Comparison of ENCODE assay signal across 12 cellular contexts in genomic region chr3:192899540-192899982, GRCh38. TPM values are rescaled to one million over a fixed set of nuclear protein-coding genes. Genes with fewer than 3 reads are reported as not detected.
DNase-seq lines count a peak whose midpoint lies in the region; ATAC-seq and TF ChIP-seq lines count a peak whose summit lies in the region.
"Had no signal": no experiment of that assay in that cellular context is flagged by ENCODE, and none has a peak within 500 bp of the region (broad histone marks: within the 10 kb centered on the region; RNA-seq: fewer than 3 reads in every experiment).

No MANE protein-coding gene starts in this region.

- H3K27ac ChIP-seq in GM23248: peak overlapping the region; percentile 79
- H3K27ac ChIP-seq in thyroid gland: no peak overlapping the region
- H3K27ac ChIP-seq in psoas muscle: no peak overlapping the region
- H3K27ac ChIP-seq: right lobe of liver had no signal

- 9 to 21% methylated on average over 3 of the region's 3 CpGs for WGBS in GM23248 (ENCODE audit: low coverage in 1 of 2, low lambda C conversion rate in 2 of 2, missing lambda C conversion rate in 2 of 2), 2 experiments
- 76 to 79% methylated on average over 3 of the region's 3 CpGs for WGBS in thyroid gland, 2 donors
- WGBS in psoas muscle, 3 donors: 70 to 80% (median 76%) methylated on average over 3 of the region's 3 CpGs

- H3K27me3 ChIP-seq in GM23248 (replicated peaks; ENCODE audit: insufficient read depth): no peaks in the 10 kb centered on the region
- no peaks in the 10 kb centered on the region for H3K27me3 ChIP-seq in thyroid gland
- H3K27me3 ChIP-seq in psoas muscle (ENCODE audit: insufficient read depth in 3 of 3, low read length in 2 of 3): no peaks in the 10 kb centered on the region
- H3K27me3 ChIP-seq: right lobe of liver had no signal

- peak; percentile 96 for DNase-seq in AG10803 (ENCODE audit: low read depth)
- DNase-seq in GM23248: peak; percentile 89
- DNase-seq in T1000 (lab: John Stamatoyannopoulos, UW): peak; percentile 54
- peak; percentile 82 to 90 for DNase-seq in foreskin fibroblast
- DNase-seq in globus pallidus (ENCODE audit: low spot score): no peak
- no peak for DNase-seq in thyroid gland
- no peak for DNase-seq in psoas muscle
- no peak for DNase-seq in foreskin melanocyte
- DNase-seq: cortex of kidney, GDM1, right lobe of liver had no signal

- TF ChIP-seq CTCF in AG10803 (conservative IDR thresholded peaks at IDR 0.05; ENCODE audit: low read length) (no peak), foreskin fibroblast (IDR thresholded peaks at IDR 0.05; ENCODE audit: low read depth, low read length) (no peak), thyroid gland (IDR thresholded peaks at IDR 0.05) (no peak), psoas muscle (IDR thresholded peaks at IDR 0.05) (no peak)

- H3K4me3 ChIP-seq in AG10803 (ENCODE audit: low read length) (no peak overlapping the region), GM23248 (no peak overlapping the region), foreskin fibroblast (ENCODE audit: low read depth in 1 of 2, low read length in 2 of 2) (no peak overlapping the region), thyroid gland (replicated peaks in 1 of 3) (no peak overlapping the region), psoas muscle (no peak overlapping the region)
- H3K4me3 ChIP-seq: right lobe of liver had no signal

- in situ Hi-C loops in GM23248 (cut with MboI): no loop called here

- H3K4me1 ChIP-seq in GM23248 (ENCODE audit: insufficient read depth) (peaks cover 38% of the 10 kb centered on the region), thyroid gland (no peaks in the 10 kb centered on the region), psoas muscle (no peaks in the 10 kb centered on the region)
- H3K4me1 ChIP-seq: right lobe of liver had no signal

- H3K9ac ChIP-seq in GM23248: peak overlapping the region; percentile 20; the same call in 1 of the 2 replicates

- intact Hi-C loops in thyroid gland (cut with DNase I): no loop called here
- intact Hi-C loops in psoas muscle (cut with DNase I): no loop called here

- no peak overlapping the region for H2AFZ ChIP-seq in GM23248

- H3K9me3 ChIP-seq in GM23248 (ENCODE audit: low read depth) (no peaks in the 10 kb centered on the region), thyroid gland (no peaks in the 10 kb centered on the region), psoas muscle (peaks cover 5% of the 10 kb centered on the region)
- H3K9me3 ChIP-seq: right lobe of liver had no signal

- TF ChIP-seq POLR2A in thyroid gland (IDR thresholded peaks at IDR 0.05): no peak

- ATAC-seq in psoas muscle: no peak
- ATAC-seq: left lobe of liver had no signal

- no peaks in the 10 kb centered on the region for H3K36me3 ChIP-seq in GM23248 (ENCODE audit: low read depth)
- no peaks in the 10 kb centered on the region for H3K36me3 ChIP-seq in thyroid gland
- H3K36me3 ChIP-seq in psoas muscle (ENCODE audit: insufficient read depth in 1 of 2, low read depth in 1 of 2): no peaks in the 10 kb centered on the region
- H3K36me3 ChIP-seq: right lobe of liver had no signal

- no peaks in the 10 kb centered on the region for H3K9me2 ChIP-seq in GM23248 (ENCODE audit: insufficient read depth)

- H3K4me2 ChIP-seq in GM23248 (ENCODE audit: unreplicated experiment): peak overlapping the region; percentile 23

- peaks cover 38% of the 10 kb centered on the region for H3F3A ChIP-seq in GM23248 (ENCODE audit: insufficient read depth)

- no peaks in the 10 kb centered on the region for H4K20me1 ChIP-seq in GM23248 (ENCODE audit: insufficient read depth)

- H3K79me2 ChIP-seq in GM23248 (ENCODE audit: insufficient read depth): peaks cover 83% of the 10 kb centered on the region

RNA-seq across cellular contexts. Expression of gene MB21D2, which starts 18.1 kb away (rescaled TPM):
- total RNA-seq in GM23248 (2014; rRNA removed; shearing (Covaris generic)): 24.2 and 26.4 TPM in 2 replicates
- polyA plus RNA-seq in GM23248 (2016; fragmentation: Nextera tagmentation; extraction: Ambion mirVana) (10.5 and 10.9 TPM in 2 replicates), psoas muscle (1 to 10 TPM in 1 of 3 donors, under 1 TPM in 2; 0.61 to 1.2 (median 0.76) TPM)
- total RNA-seq in thyroid gland (1 to 10 TPM; 3.4 to 5.2 (median 3.9) TPM), psoas muscle (1 to 10 TPM; 1.3 to 2.6 (median 2.2) TPM)

Comparison
In these comparisons a context has a peak if more than half of its experiments do, and no peak if none do; other contexts are left out.
1. DNase-seq: peak in AG10803 (single experiment), GM23248 (single experiment), T1000 (single experiment) and foreskin fibroblast (2 of 2); none in globus pallidus (single experiment), thyroid gland (0 of 2), psoas muscle (0 of 2) and foreskin melanocyte (single experiment).